ENCODE assay signal across 8 cellular contexts in genomic region chr2:23988371-23988770, GRCh38. TPM values are rescaled to one million over a fixed set of nuclear protein-coding genes. Genes with fewer than 3 reads are reported as not detected.
DNase-seq lines count a peak whose midpoint lies in the region; ATAC-seq and TF ChIP-seq lines count a peak whose summit lies in the region.

No MANE protein-coding gene starts in this region.

- H3K36me3 Mint-ChIP-seq in naive B cell = no peaks in the 10 kb centered on the region

- H3K27ac ChIP-seq in KMS-11 (no peak overlapping the region), VCaP (no peak overlapping the region)

- H3K27ac Mint-ChIP-seq in naive B cell = no peak overlapping the region

- no peaks in the 10 kb centered on the region for H3K9me3 Mint-ChIP-seq in naive B cell

- H3K4me1 Mint-ChIP-seq in naive B cell = no peaks in the 10 kb centered on the region

- TF ChIP-seq CTCF in KMS-11 (conservative IDR thresholded peaks at IDR 0.05; ENCODE audit: low read depth, low read length) (peak; percentile 59), VCaP (conservative IDR thresholded peaks at IDR 0.05) (peak; percentile 74)

- H4K20me1 ChIP-seq in KMS-11 (ENCODE audit: insufficient read depth) = no peaks in the 10 kb centered on the region

- H3K4me3 ChIP-seq in KMS-11 (IDR thresholded peaks at IDR 0.05; ENCODE audit: insufficient read depth, low read depth, low read length) = no peak overlapping the region

- H2AFZ ChIP-seq in KMS-11 (ENCODE audit: low read depth) = no peak overlapping the region

- H3K27me3 ChIP-seq in KMS-11 (ENCODE audit: insufficient read depth, low read depth) = no peaks in the 10 kb centered on the region

- no peak overlapping the region for H3K9ac ChIP-seq in KMS-11

- H3K4me2 ChIP-seq in KMS-11 = no peak overlapping the region

- ATAC-seq in naive B cell (ENCODE audit: low read depth in 2 of 2) (peak; percentile 48 to 58), GM18909 (IDR thresholded peaks at IDR 0.05; ENCODE audit: poor library complexity, unreplicated experiment) (no peak)

- H3K79me2 ChIP-seq in KMS-11 (ENCODE audit: insufficient read depth, low read depth) = no peaks in the 10 kb centered on the region

- no peaks in the 10 kb centered on the region for H3K27me3 Mint-ChIP-seq in naive B cell

- H3K4me3 Mint-ChIP-seq in naive B cell = no peak overlapping the region

- peaks cover 3% of the 10 kb centered on the region for H3K4me1 ChIP-seq in KMS-11 (ENCODE audit: low read depth, poor library complexity, severe bottlenecking)

- peaks cover 4% of the 10 kb centered on the region; the same call in 1 of the 2 replicates for H3K36me3 ChIP-seq in KMS-11 (ENCODE audit: insufficient read depth)

- peak; percentile 9 for DNase-seq in NCI-H1105 treated with DMSO at 0.1 percent for 48 hours (lab: John Stamatoyannopoulos, UW)
- DNase-seq in NCI-H1105 (lab: John Stamatoyannopoulos, UW) = no peak
- no peak for DNase-seq in naive B cell
- DNase-seq in cerebellar nuclear complex (lab: John Stamatoyannopoulos, UW) = no peak
- DNase-seq in activated effector memory CD4-positive, alpha-beta T cell treated with Interleukin-2 at 50 U/mL for 16 hours = no peak

RNA-seq across cellular contexts. Expression of gene MFSD2B, which starts 21.5 kb away (rescaled TPM):
- polyA plus RNA-seq in naive B cell (ENCODE audit: low read depth in 6 of 6) = under 1 TPM in 2 of 6 donors, not detected in 4; 0.27 to 0.74 TPM

RNA-seq across cellular contexts. Expression of gene UBXN2A, which starts 48.1 kb away (rescaled TPM):
- polyA plus RNA-seq in naive B cell (ENCODE audit: low read depth in 6 of 6) = 10 to 100 TPM in 5 of 6 donors, 1 to 10 TPM in 1; 8.0 to 14.2 (median 11.7) TPM

RNA-seq across cellular contexts. Expression of gene WDCP, which starts 58.8 kb away (rescaled TPM):
- 1 to 10 TPM in 5 of 6 donors, not detected in 1; 4.1 to 9.8 (median 5.2) TPM for polyA plus RNA-seq in naive B cell (ENCODE audit: low read depth in 6 of 6)
